Comparison of ENCODE assay signal across 1 cellular context in the genomic region with DNA sequence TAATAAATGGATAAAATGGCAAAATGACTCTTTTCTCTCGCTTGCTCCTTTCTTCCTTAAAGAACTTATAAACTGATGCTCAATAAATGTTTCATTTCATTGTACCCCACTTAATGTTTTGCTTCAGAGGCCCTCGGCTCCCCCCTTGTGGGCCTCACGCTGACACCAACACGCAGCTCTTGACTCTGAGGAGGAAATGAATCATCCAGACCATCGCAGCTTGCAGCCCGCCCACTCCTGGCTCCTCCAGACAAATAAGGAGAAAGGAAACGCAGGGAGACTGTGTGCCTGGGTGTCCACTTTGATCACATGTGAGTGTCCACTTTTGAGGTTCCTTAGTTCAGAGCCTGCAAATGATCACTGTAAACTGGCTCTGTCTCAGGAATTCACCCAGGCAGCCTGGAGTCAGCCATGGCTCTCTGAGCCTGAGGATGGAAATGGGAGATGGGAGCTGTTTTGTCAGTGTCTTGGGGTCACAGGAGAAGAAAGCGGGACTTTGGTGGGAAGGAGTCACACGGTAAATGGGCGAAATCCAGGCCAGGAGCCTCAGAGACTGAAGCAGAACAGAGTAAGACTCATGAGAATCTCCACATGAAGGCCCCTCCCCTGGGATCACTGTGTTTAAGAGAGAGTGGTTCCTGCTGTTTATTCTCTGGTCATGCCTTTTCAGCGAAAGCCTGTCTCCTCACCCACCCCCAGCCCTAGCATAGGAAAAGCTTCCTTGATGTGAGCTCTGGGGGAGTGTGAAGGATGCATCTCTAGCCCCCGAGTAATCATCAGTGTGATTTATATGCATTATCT.
A peak's percentile ranks its signal among the peaks of the same experiment; 100 is the strongest.
TF ChIP-seq lines count a peak whose summit lies in the region.

No MANE protein-coding gene starts in this region.

TF ChIP-seq in GM12878, 131 proteins besides CTCF, POLR2A, EP300 and RAD21 (continued from another document):
- no peak for TF ChIP-seq HDAC6 (IDR thresholded peaks at IDR 0.05; ENCODE audit: unreplicated experiment)
- TF ChIP-seq, protein P1, sequence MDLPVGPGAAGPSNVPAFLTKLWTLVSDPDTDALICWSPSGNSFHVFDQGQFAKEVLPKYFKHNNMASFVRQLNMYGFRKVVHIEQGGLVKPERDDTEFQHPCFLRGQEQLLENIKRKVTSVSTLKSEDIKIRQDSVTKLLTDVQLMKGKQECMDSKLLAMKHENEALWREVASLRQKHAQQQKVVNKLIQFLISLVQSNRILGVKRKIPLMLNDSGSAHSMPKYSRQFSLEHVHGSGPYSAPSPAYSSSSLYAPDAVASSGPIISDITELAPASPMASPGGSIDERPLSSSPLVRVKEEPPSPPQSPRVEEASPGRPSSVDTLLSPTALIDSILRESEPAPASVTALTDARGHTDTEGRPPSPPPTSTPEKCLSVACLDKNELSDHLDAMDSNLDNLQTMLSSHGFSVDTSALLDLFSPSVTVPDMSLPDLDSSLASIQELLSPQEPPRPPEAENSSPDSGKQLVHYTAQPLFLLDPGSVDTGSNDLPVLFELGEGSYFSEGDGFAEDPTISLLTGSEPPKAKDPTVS (IDR thresholded peaks at IDR 0.05; ENCODE audit: low read depth, low read length) = no peak
- no peak for TF ChIP-seq WRNIP1 (IDR thresholded peaks at IDR 0.05; ENCODE audit: borderline replicate concordance, low read depth, low read length)
- no peak for TF ChIP-seq SUPT20H (IDR thresholded peaks at IDR 0.05; ENCODE audit: borderline replicate concordance, control insufficient read depth, low read depth, low read length)
- no peak for TF ChIP-seq BCL11A (IDR thresholded peaks at IDR 0.05; ENCODE audit: low read depth, low read length)
- TF ChIP-seq KDM1A (IDR thresholded peaks at IDR 0.05; ENCODE audit: borderline replicate concordance) = no peak
- no peak for TF ChIP-seq HDGF (IDR thresholded peaks at IDR 0.05)
- peak; percentile 62 for TF ChIP-seq IKZF1 (conservative IDR thresholded peaks at IDR 0.05)
- TF ChIP-seq, protein P2, sequence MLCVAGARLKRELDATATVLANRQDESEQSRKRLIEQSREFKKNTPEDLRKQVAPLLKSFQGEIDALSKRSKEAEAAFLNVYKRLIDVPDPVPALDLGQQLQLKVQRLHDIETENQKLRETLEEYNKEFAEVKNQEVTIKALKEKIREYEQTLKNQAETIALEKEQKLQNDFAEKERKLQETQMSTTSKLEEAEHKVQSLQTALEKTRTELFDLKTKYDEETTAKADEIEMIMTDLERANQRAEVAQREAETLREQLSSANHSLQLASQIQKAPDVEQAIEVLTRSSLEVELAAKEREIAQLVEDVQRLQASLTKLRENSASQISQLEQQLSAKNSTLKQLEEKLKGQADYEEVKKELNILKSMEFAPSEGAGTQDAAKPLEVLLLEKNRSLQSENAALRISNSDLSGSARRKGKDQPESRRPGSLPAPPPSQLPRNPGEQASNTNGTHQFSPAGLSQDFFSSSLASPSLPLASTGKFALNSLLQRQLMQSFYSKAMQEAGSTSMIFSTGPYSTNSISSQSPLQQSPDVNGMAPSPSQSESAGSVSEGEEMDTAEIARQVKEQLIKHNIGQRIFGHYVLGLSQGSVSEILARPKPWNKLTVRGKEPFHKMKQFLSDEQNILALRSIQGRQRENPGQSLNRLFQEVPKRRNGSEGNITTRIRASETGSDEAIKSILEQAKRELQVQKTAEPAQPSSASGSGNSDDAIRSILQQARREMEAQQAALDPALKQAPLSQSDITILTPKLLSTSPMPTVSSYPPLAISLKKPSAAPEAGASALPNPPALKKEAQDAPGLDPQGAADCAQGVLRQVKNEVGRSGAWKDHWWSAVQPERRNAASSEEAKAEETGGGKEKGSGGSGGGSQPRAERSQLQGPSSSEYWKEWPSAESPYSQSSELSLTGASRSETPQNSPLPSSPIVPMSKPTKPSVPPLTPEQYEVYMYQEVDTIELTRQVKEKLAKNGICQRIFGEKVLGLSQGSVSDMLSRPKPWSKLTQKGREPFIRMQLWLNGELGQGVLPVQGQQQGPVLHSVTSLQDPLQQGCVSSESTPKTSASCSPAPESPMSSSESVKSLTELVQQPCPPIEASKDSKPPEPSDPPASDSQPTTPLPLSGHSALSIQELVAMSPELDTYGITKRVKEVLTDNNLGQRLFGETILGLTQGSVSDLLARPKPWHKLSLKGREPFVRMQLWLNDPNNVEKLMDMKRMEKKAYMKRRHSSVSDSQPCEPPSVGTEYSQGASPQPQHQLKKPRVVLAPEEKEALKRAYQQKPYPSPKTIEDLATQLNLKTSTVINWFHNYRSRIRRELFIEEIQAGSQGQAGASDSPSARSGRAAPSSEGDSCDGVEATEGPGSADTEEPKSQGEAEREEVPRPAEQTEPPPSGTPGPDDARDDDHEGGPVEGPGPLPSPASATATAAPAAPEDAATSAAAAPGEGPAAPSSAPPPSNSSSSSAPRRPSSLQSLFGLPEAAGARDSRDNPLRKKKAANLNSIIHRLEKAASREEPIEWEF (IDR thresholded peaks at IDR 0.05; ENCODE audit: insufficient replicate concordance, low read depth, low read length) = no peak
- no peak for TF ChIP-seq KAT2A (conservative IDR thresholded peaks at IDR 0.05; ENCODE audit: control insufficient read depth, low read depth, low read length)
- TF ChIP-seq NRF1 (conservative IDR thresholded peaks at IDR 0.05; ENCODE audit: low read depth, low read length) = no peak
- peak; percentile 55; the same call in 1 of the 2 replicates for TF ChIP-seq CREM (IDR thresholded peaks at IDR 0.05; ENCODE audit: low read depth)
- no peak for TF ChIP-seq SREBF1 (IDR thresholded peaks at IDR 0.05; ENCODE audit: low read length)
- TF ChIP-seq, protein P3, sequence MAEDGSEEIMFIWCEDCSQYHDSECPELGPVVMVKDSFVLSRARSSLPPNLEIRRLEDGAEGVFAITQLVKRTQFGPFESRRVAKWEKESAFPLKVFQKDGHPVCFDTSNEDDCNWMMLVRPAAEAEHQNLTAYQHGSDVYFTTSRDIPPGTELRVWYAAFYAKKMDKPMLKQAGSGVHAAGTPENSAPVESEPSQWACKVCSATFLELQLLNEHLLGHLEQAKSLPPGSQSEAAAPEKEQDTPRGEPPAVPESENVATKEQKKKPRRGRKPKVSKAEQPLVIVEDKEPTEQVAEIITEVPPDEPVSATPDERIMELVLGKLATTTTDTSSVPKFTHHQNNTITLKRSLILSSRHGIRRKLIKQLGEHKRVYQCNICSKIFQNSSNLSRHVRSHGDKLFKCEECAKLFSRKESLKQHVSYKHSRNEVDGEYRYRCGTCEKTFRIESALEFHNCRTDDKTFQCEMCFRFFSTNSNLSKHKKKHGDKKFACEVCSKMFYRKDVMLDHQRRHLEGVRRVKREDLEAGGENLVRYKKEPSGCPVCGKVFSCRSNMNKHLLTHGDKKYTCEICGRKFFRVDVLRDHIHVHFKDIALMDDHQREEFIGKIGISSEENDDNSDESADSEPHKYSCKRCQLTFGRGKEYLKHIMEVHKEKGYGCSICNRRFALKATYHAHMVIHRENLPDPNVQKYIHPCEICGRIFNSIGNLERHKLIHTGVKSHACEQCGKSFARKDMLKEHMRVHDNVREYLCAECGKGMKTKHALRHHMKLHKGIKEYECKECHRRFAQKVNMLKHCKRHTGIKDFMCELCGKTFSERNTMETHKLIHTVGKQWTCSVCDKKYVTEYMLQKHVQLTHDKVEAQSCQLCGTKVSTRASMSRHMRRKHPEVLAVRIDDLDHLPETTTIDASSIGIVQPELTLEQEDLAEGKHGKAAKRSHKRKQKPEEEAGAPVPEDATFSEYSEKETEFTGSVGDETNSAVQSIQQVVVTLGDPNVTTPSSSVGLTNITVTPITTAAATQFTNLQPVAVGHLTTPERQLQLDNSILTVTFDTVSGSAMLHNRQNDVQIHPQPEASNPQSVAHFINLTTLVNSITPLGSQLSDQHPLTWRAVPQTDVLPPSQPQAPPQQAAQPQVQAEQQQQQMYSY (CRISPR knock-in tag; IDR thresholded peaks at IDR 0.05) = no peak
- TF ChIP-seq JUNB (IDR thresholded peaks at IDR 0.05) = peak; percentile 36; the same call in 1 of the 2 replicates
- no peak for TF ChIP-seq KLF5 (IDR thresholded peaks at IDR 0.05; ENCODE audit: partially characterized antibody)
- no peak for TF ChIP-seq SMC3 (IDR thresholded peaks at IDR 0.05; ENCODE audit: borderline replicate concordance, low read length)
- TF ChIP-seq POLR2AphosphoS5 (IDR thresholded peaks at IDR 0.05; ENCODE audit: low read length) = no peak
- TF ChIP-seq ZNF274 (IDR thresholded peaks at IDR 0.05; ENCODE audit: insufficient read depth, insufficient read length) = no peak
- TF ChIP-seq CBX5 (IDR thresholded peaks at IDR 0.05; ENCODE audit: low read depth) = no peak
